In the genomic region with DNA sequence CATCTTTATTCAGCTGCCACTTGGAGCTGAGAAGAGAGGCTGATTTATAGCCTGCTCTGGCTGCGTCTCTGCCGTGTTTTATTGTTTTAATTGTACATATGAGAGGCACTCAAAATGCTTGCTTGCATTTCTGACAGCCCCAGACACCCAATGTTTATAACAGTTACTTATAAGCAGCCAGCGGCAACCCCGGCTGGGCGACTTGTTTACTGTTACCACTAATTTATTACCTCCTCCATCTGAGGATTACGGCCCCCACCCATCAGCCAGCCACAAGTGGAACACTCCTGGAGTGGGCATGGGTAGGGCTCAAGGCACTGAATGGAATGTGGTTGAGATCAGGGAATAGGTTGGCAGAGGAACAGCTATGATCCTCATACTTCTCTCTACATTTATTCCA, we compare ENCODE assay signal across 22 cellular contexts.
DNase-seq lines count a peak whose midpoint lies in the region; ATAC-seq, FAIRE-seq and TF ChIP-seq lines count a peak whose summit lies in the region.
"Had no signal": no experiment of that assay in that cellular context is flagged by ENCODE, and none has a peak within 500 bp of the region (broad histone marks: within the 10 kb centered on the region; RNA-seq: fewer than 3 reads in every experiment).

No MANE protein-coding gene starts in this region.

- DNase-seq in A172 (ENCODE audit: low spot score) (peak; percentile 16), NCI-H1105 (lab: John Stamatoyannopoulos, UW) (peak; percentile 94), NCI-H2196 (lab: John Stamatoyannopoulos, UW; ENCODE audit: unreplicated experiment) (peak; percentile 41), hepatocyte (ENCODE audit: low spot score) (peak; percentile 13), GM12892 (ENCODE audit: insufficient read length) (no peak), kidney glomerular epithelial cell (lab: John Stamatoyannopoulos, UW) (no peak), OCI-M2 (lab: John Stamatoyannopoulos, UW; ENCODE audit: unreplicated experiment) (no peak)
- DNase-seq: activated CD4-positive, CD25-positive, alpha-beta regulatory T cell treated with anti-CD3 and anti-CD28 coated beads, Interleukin-2, amount 50 U/mL, for 72 hours; amygdala; C1 segment of cervical spinal cord; caudate nucleus; effector memory CD4-positive, alpha-beta T cell; H9; heart left ventricle; Kasumi-1; PC-9; stimulated activated naive B cell treated with anti-CD40 and anti-IgM and Interleukin-4, amounts not matched to agents 10 μg/mL and 1 μg/mL and 100 μg/mL, for 72 hours had no signal

- H3K4me3 ChIP-seq in hepatocyte, result no peak overlapping the region
- H3K4me3 ChIP-seq: heart left ventricle, PC-9, tibial nerve had no signal

- H2AFZ ChIP-seq in hepatocyte, result no peak overlapping the region
- H2AFZ ChIP-seq: PC-9 had no signal

- no peak for TF ChIP-seq CTCF in hepatocyte (IDR thresholded peaks at IDR 0.05; ENCODE audit: poor library complexity)

- no peaks in the 10 kb centered on the region for H3K9me2 ChIP-seq in hepatocyte (replicated peaks; ENCODE audit: insufficient read depth)

- H3K4me1 ChIP-seq in hepatocyte (ENCODE audit: insufficient read depth), result no peaks in the 10 kb centered on the region
- H3K4me1 ChIP-seq: tibial nerve had no signal

- no peaks in the 10 kb centered on the region for H3K36me3 ChIP-seq in hepatocyte (replicated peaks; ENCODE audit: insufficient read depth, low read depth)
- H3K36me3 ChIP-seq: heart left ventricle, neutrophil had no signal

- no peak for TF ChIP-seq POLR2A in GM12892 (IDR thresholded peaks at IDR 0.05; ENCODE audit: low read depth, low read length)

- FAIRE-seq in GM12892 (lab: Jason Lieb, UNC), result no peak
- FAIRE-seq: A204.1, islet of Langerhans had no signal

- H3K27me3 ChIP-seq in hepatocyte, result no peaks in the 10 kb centered on the region
- H3K27me3 ChIP-seq: heart left ventricle, neutrophil, tibial nerve had no signal

- no peaks in the 10 kb centered on the region for H3K9me3 ChIP-seq in hepatocyte (ENCODE audit: low read depth)
- H3K9me3 ChIP-seq: heart left ventricle, neutrophil, tibial nerve had no signal

- no peak for ATAC-seq in HG03108 (IDR thresholded peaks at IDR 0.05; ENCODE audit: unreplicated experiment)
- ATAC-seq: heart left ventricle; stimulated activated naive B cell treated with anti-CD40 and anti-IgM and Interleukin-4, amounts not matched to agents 10 μg/mL and 1 μg/mL and 100 μg/mL, for 72 hours had no signal

- H3K79me2 ChIP-seq in hepatocyte, result no peaks in the 10 kb centered on the region

- no peaks in the 10 kb centered on the region for H4K20me1 ChIP-seq in hepatocyte (ENCODE audit: insufficient read depth, poor library complexity, severe bottlenecking)

- 31% methylated on average over 6 of the region's 6 CpGs for WGBS in hepatocyte (ENCODE audit: low lambda C conversion rate, missing lambda C conversion rate)

- H3K27ac ChIP-seq in hepatocyte, result no peak overlapping the region
- H3K27ac ChIP-seq: heart left ventricle, neutrophil, PC-9, tibial nerve had no signal

- H3K4me2 ChIP-seq in hepatocyte, result no peak overlapping the region
- H3K4me2 ChIP-seq: PC-9 had no signal

Comparison
In these comparisons a context has a peak if more than half of its experiments do, and no peak if none do; other contexts are left out.
1. DNase-seq: peak in A172 (single experiment), NCI-H1105 (single experiment), NCI-H2196 (single experiment) and hepatocyte (single experiment); none in GM12892 (single experiment), kidney glomerular epithelial cell (single experiment) and OCI-M2 (single experiment).